31 cellular contexts compared by ENCODE assay signal in the genomic region with DNA sequence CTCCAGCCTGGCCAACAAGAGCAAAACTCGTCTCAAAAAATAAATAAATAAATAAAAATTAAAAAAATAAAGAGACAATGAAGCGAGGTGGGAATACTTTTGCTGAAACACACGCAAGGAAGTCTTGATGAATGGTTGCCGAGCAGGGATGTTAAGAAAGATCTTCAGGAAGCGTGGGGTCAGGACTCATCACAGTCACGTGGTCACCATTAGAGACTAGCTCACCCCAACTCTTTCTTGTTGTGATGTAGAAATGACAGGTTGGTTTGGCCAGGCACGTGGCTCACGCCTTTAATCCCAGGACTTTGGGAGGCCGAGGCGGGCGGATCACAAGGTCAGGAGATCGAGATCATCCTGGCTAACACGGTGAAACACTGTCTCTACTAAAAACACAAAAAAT. TPM values are rescaled to one million over a fixed set of nuclear protein-coding genes. Genes with fewer than 3 reads are reported as not detected.
DNase-seq lines count a peak whose midpoint lies in the region; ATAC-seq, FAIRE-seq and TF ChIP-seq lines count a peak whose summit lies in the region.
"Had no signal": no experiment of that assay in that cellular context is flagged by ENCODE, and none has a peak within 500 bp of the region (broad histone marks: within the 10 kb centered on the region; RNA-seq: fewer than 3 reads in every experiment).

No MANE protein-coding gene starts in this region.

- no peak for TF ChIP-seq RAD21 in K562 (CRISPR knock-in tag; conservative IDR thresholded peaks at IDR 0.05 in 1 of 2, IDR thresholded peaks at IDR 0.05 in 1 of 2)

- TF ChIP-seq CTCF in K562 (IDR thresholded peaks at IDR 0.05 in 2 of 3, conservative IDR thresholded peaks at IDR 0.05 in 1 of 3; ENCODE audit: insufficient read depth in 2 of 3, low read depth in 1 of 3, low read length in 3 of 3), result no peak

- H2AFZ ChIP-seq in K562 (ENCODE audit: low read depth, low read length), result no peak overlapping the region

- H3K4me3 ChIP-seq in K562, result no peak overlapping the region
- H3K4me3 ChIP-seq: A549; BLaER1; BLaER1 treated with 17β-estradiol and CSF1 and Interleukin-3, amounts not matched to agents 10 nM and 100 nM had no signal

- in situ Hi-C loops in K562 (cut with MboI), result loop anchor here (5.0 kb wide), 2 partner anchors 318 to 413 kb away; no protein-coding TSS in a partner anchor

- no peaks in the 10 kb centered on the region for H3K36me3 Mint-ChIP-seq in activated CD4-positive, alpha-beta memory T cell treated with anti-CD3 and anti-CD28 coated beads, Interleukin-2, amount 10 ng/mL, durations not matched to agents 7 days and 5 days (ENCODE audit: low read depth)
- H3K36me3 Mint-ChIP-seq: CD14-positive monocyte; CD4-positive, alpha-beta memory T cell; CD4-positive, CD25-positive, alpha-beta regulatory T cell; CD8-positive, alpha-beta memory T cell; CD8-positive, alpha-beta T cell had no signal

- no peaks in the 10 kb centered on the region for H3K36me3 ChIP-seq in K562 (ENCODE audit: control insufficient read depth, insufficient read depth, low read length)
- H3K36me3 ChIP-seq: BE2C; BLaER1; BLaER1 treated with 17β-estradiol and CSF1 and Interleukin-3, amounts not matched to agents 10 nM and 100 nM had no signal

- H3K4me1 Mint-ChIP-seq in activated CD4-positive, alpha-beta memory T cell treated with anti-CD3 and anti-CD28 coated beads, Interleukin-2, amount 10 ng/mL, durations not matched to agents 7 days and 5 days, result peaks cover 5% of the 10 kb centered on the region
- H3K4me1 Mint-ChIP-seq: CD14-positive monocyte had no signal

- no peak overlapping the region for H3K27ac Mint-ChIP-seq in activated CD4-positive, alpha-beta memory T cell treated with anti-CD3 and anti-CD28 coated beads, Interleukin-2, amount 10 ng/mL, durations not matched to agents 7 days and 5 days
- H3K27ac Mint-ChIP-seq: B cell; CD4-positive, alpha-beta memory T cell; CD4-positive, alpha-beta T cell; CD8-positive, alpha-beta memory T cell; CD8-positive, alpha-beta T cell had no signal

- TF ChIP-seq POLR2A in K562 (conservative IDR thresholded peaks at IDR 0.05), result no peak

- no peaks in the 10 kb centered on the region for H3K9me3 ChIP-seq in K562 (replicated peaks; ENCODE audit: control insufficient read depth, insufficient read depth, low read depth, low read length)
- H3K9me3 ChIP-seq: A549; BE2C; BLaER1; BLaER1 treated with 17β-estradiol and CSF1 and Interleukin-3, amounts not matched to agents 10 nM and 100 nM; Caco-2 had no signal

- TF ChIP-seq EP300 in K562 (IDR thresholded peaks at IDR 0.05; ENCODE audit: low read length), result no peak

- H3K9ac ChIP-seq in K562 (ENCODE audit: insufficient read depth in 1 of 2, low read depth in 2 of 2, low read length in 2 of 2), result no peak overlapping the region
- H3K9ac ChIP-seq: BLaER1; BLaER1 treated with 17β-estradiol and CSF1 and Interleukin-3, amounts not matched to agents 10 nM and 100 nM had no signal

- no peak for FAIRE-seq in K562 (lab: Jason Lieb, UNC)
- FAIRE-seq: A204.1, A549, D721Med had no signal

- BruUV-seq in K562 (replicated peaks; lab: Mats Ljungman, UMichigan), result no TSS peak

- WGBS in K562 (ENCODE audit: insufficient coverage, low coverage, missing lambda C conversion rate), result 13% methylated on average over 10 of the region's 13 CpGs

- no peak overlapping the region for H3K27ac ChIP-seq in K562 (ENCODE audit: extremely low read depth, low read depth, low read length)
- H3K27ac ChIP-seq: 22Rv1; A549; BLaER1; BLaER1 treated with 17β-estradiol and CSF1 and Interleukin-3, amounts not matched to agents 10 nM and 100 nM; C4-2B had no signal

- no peaks in the 10 kb centered on the region for H3K79me2 ChIP-seq in K562 (ENCODE audit: control insufficient read depth, insufficient read depth, low read length)

- H3K27me3 Mint-ChIP-seq in activated CD4-positive, alpha-beta memory T cell treated with anti-CD3 and anti-CD28 coated beads, Interleukin-2, amount 10 ng/mL, durations not matched to agents 7 days and 5 days, result no peaks in the 10 kb centered on the region
- H3K27me3 Mint-ChIP-seq: CD4-positive, CD25-positive, alpha-beta regulatory T cell had no signal

- ATAC-seq in K562, result no peak
- ATAC-seq: A549; CD8-positive, alpha-beta T cell had no signal

- DNase-seq in K562 (ENCODE audit: extremely low read depth in 1 of 4, low spot score in 3 of 4), result no peak
- no peak for DNase-seq in activated CD4-positive, alpha-beta memory T cell treated with anti-CD3 and anti-CD28 coated beads, Interleukin-2, amount 10 ng/mL, durations not matched to agents 7 days and 5 days
- DNase-seq: 8988T; ACHN; AML-193; BE2C; C1 segment of cervical spinal cord; Caco-2; Calu3; CD4-positive, alpha-beta memory T cell; CD4-positive, alpha-beta T cell; CD4-positive, CD25-positive, alpha-beta regulatory T cell; CD8-positive, alpha-beta memory T cell; CD8-positive, alpha-beta T cell; COR-L47; DMS 273 treated with DMSO at 0.1 percent for 48 hours; DMS153; DMS53; DMS79; DMS79 treated with DMSO at 0.1 percent for 48 hours; DND-41; EL had no signal

- H3K4me2 ChIP-seq in K562 (ENCODE audit: insufficient read depth, low read length), result no peak overlapping the region
- H3K4me2 ChIP-seq: A549; BLaER1; BLaER1 treated with 17β-estradiol and CSF1 and Interleukin-3, amounts not matched to agents 10 nM and 100 nM had no signal

- peaks cover 0 to 25% of the 10 kb centered on the region in 2 experiments; a peak in 3 of 5 replicates for H3K27me3 ChIP-seq in K562 (ENCODE audit: control insufficient read depth in 2 of 2, insufficient read depth in 2 of 2, low read length in 2 of 2)
- H3K27me3 ChIP-seq: BE2C; BLaER1; BLaER1 treated with 17β-estradiol and CSF1 and Interleukin-3, amounts not matched to agents 10 nM and 100 nM had no signal

- H3K9me1 ChIP-seq in K562 (ENCODE audit: control insufficient read depth, insufficient read depth, low read length), result no peaks in the 10 kb centered on the region

- H4K20me1 ChIP-seq in K562 (replicated peaks; ENCODE audit: control insufficient read depth, insufficient read depth, low read length), result no peaks in the 10 kb centered on the region
- H4K20me1 ChIP-seq: BLaER1; BLaER1 treated with 17β-estradiol and CSF1 and Interleukin-3, amounts not matched to agents 10 nM and 100 nM had no signal

- intact Hi-C loops in K562 (cut with micrococcal nuclease), result loop anchor here (5.0 kb wide), 1 partner anchor 303 kb away; no protein-coding TSS in a partner anchor

- no peak overlapping the region for H3K4me3 Mint-ChIP-seq in activated CD4-positive, alpha-beta memory T cell treated with anti-CD3 and anti-CD28 coated beads, Interleukin-2, amount 10 ng/mL, durations not matched to agents 7 days and 5 days
- H3K4me3 Mint-ChIP-seq: B cell; CD14-positive monocyte; CD4-positive, alpha-beta memory T cell; CD4-positive, alpha-beta T cell; CD4-positive, CD25-positive, alpha-beta regulatory T cell; CD8-positive, alpha-beta memory T cell; CD8-positive, alpha-beta T cell had no signal

- CTCF ChIA-PET in K562 (lab: Yijun Ruan, JAX; ENCODE audit: low intra/inter-chr PET ratio), result no interaction called here
- CTCF ChIA-PET in activated CD4-positive, alpha-beta memory T cell treated with anti-CD3 and anti-CD28 coated beads, Interleukin-2, amount 10 ng/mL, durations not matched to agents 7 days and 5 days (lab: Charles Lee), result interaction anchor here (0.7 kb wide), 1 partner anchor 9 kb away, joined by 4 read pairs; no protein-coding TSS in a partner anchor

- POLR2A ChIA-PET in K562 (lab: Yijun Ruan, JAX), result interaction anchor here (0.6 kb wide), 2 partner anchors 145 to 173 kb away, joined by 3 read pairs; no protein-coding TSS in a partner anchor
- POLR2A ChIA-PET in activated CD4-positive, alpha-beta memory T cell treated with anti-CD3 and anti-CD28 coated beads, Interleukin-2, amount 10 ng/mL, durations not matched to agents 7 days and 5 days (lab: Charles Lee), result no interaction called here

- no peaks in the 10 kb centered on the region; a peak in 1 of 5 replicates for H3K4me1 ChIP-seq in K562 (replicated peaks in 1 of 2; ENCODE audit: control insufficient read depth in 2 of 2, insufficient read depth in 2 of 2, low read length in 2 of 2)
- H3K4me1 ChIP-seq: A549, BE2C, Caco-2 had no signal

- H3K9me3 Mint-ChIP-seq in activated CD4-positive, alpha-beta memory T cell treated with anti-CD3 and anti-CD28 coated beads, Interleukin-2, amount 10 ng/mL, durations not matched to agents 7 days and 5 days, result no peaks in the 10 kb centered on the region
- H3K9me3 Mint-ChIP-seq: CD4-positive, alpha-beta memory T cell; CD4-positive, alpha-beta T cell; CD4-positive, CD25-positive, alpha-beta regulatory T cell; CD8-positive, alpha-beta memory T cell; CD8-positive, alpha-beta T cell had no signal

TF ChIP-seq in K562, 482 proteins besides CTCF, POLR2A, EP300 and RAD21 (continues in another document):
- TF ChIP-seq, protein P1, sequence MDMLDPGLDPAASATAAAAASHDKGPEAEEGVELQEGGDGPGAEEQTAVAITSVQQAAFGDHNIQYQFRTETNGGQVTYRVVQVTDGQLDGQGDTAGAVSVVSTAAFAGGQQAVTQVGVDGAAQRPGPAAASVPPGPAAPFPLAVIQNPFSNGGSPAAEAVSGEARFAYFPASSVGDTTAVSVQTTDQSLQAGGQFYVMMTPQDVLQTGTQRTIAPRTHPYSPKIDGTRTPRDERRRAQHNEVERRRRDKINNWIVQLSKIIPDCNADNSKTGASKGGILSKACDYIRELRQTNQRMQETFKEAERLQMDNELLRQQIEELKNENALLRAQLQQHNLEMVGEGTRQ (CRISPR knock-in tag; IDR thresholded peaks at IDR 0.05), result 0 out of 2 replicates have a peak, but pooled peaks have one; percentile 17

RNA-seq across cellular contexts. Expression of a gene that starts 28.9 kb away (rescaled TPM):
- 35.2 and 53.3 TPM in 2 replicates for total RNA-seq in K562 (2011; cell fraction: chromatin; rRNA removed; ENCODE audit: low replicate concordance)
- total RNA-seq in K562 (2011; cell fraction: nucleolus; rRNA removed), result 19.8 and 20.0 TPM in 2 replicates
- total RNA-seq in K562 (2011; cell fraction: nucleoplasm; rRNA removed), result 22.5 and 27.7 TPM in 2 replicates
- 8.6 and 12.2 TPM in 2 replicates for total RNA-seq in K562 (2014; rRNA removed)
- 15.5 and 19.5 TPM in 2 replicates for total RNA-seq in K562 (2014; rRNA removed; fragmentation: Illumina TruSeq; extraction: Trizol)
- 11.1 and 12.0 TPM in 2 replicates for total RNA-seq in K562 (2015; rRNA removed; fragmentation: Illumina TruSeq; extraction: Trizol)
- total RNA-seq in K562 (2021), result 22.0 and 22.9 TPM in 2 replicates
- 14.4 and 19.0 TPM in 2 replicates for polyA plus RNA-seq in K562 (2011; rRNA removed)
- 10.7 and 13.6 TPM in 2 replicates for polyA plus RNA-seq in K562 (2011; cell fraction: cytosol; rRNA removed)
- polyA plus RNA-seq in K562 (2011; cell fraction: nucleus; rRNA removed), result 11.9 and 21.6 TPM in 2 replicates
- 10.9 and 18.9 TPM in 2 replicates for polyA plus RNA-seq in K562 (2012)
- 21.8 and 29.8 TPM in 2 replicates for polyA plus RNA-seq in K562 (2014; fragmentation: Illumina TruSeq; extraction: Trizol)
- polyA plus RNA-seq in K562 (2014; fragmentation: Nextera tagmentation; extraction: Ambion mirVana), result 1 to 10 TPM; 4.2 to 4.3 TPM
- polyA plus RNA-seq in K562 (2014; rRNA removed), result 15.0 and 16.4 TPM in 2 replicates
- 12.8 and 14.0 TPM in 2 replicates for polyA minus RNA-seq in K562 (2011; rRNA and poly(A)+ RNA removed)
- 7.5 and 10.7 TPM in 2 replicates for polyA minus RNA-seq in K562 (2011; cell fraction: cytosol; rRNA and poly(A)+ RNA removed)
- polyA minus RNA-seq in K562 (2011; cell fraction: nucleus; rRNA and poly(A)+ RNA removed), result 13.1 and 15.9 TPM in 2 replicates
- under 1 TPM; 0.65 to 0.68 TPM for total RNA-seq in activated CD4-positive, alpha-beta memory T cell treated with anti-CD3 and anti-CD28 coated beads, Interleukin-2, amount 10 ng/mL, durations not matched to agents 7 days and 5 days

Comparison
In these comparisons a context has a peak if more than half of its experiments do, and no peak if none do; other contexts are left out.
1. RNA of a gene that starts 28.9 kb away (total RNA-seq): 8.6 to 53.3 TPM in K562; 0.65 to 0.68 TPM in activated CD4-positive, alpha-beta memory T cell treated with anti-CD3 and anti-CD28 coated beads, Interleukin-2, amount 10 ng/mL, durations not matched to agents 7 days and 5 days; every median in the first group is over 4 times any median in the second.